ENCODE assay signal across 8 cellular contexts in genomic region chr20:50645253-50646068, GRCh38. TPM values are rescaled to one million over a fixed set of nuclear protein-coding genes. Genes with fewer than 3 reads are reported as not detected.
DNase-seq lines count a peak whose midpoint lies in the region; ATAC-seq and TF ChIP-seq lines count a peak whose summit lies in the region.

No MANE protein-coding gene starts in this region.

- H3K4me1 ChIP-seq in HUES48 (ENCODE audit: control insufficient read depth, insufficient read depth, low read length) = peaks cover 23% of the 10 kb centered on the region
- H3K4me1 ChIP-seq in body of pancreas = peaks cover 8% of the 10 kb centered on the region
- H3K4me1 ChIP-seq in thymus (ENCODE audit: control insufficient read depth, insufficient read depth, low read length) = no peaks in the 10 kb centered on the region

- intact Hi-C loops in body of pancreas (cut with DNase I) = no loop called here

- no peak for TF ChIP-seq POLR2A in body of pancreas (IDR thresholded peaks at IDR 0.05)

- no peak overlapping the region for H3K4me3 ChIP-seq in HUES48 (ENCODE audit: low read depth, low read length)
- no peak overlapping the region for H3K4me3 ChIP-seq in body of pancreas
- H3K4me3 ChIP-seq in thymus (ENCODE audit: low read length) = no peak overlapping the region

- H3K36me3 ChIP-seq in HUES48 (ENCODE audit: control insufficient read depth, insufficient read depth, low read length) (no peaks in the 10 kb centered on the region), body of pancreas (replicated peaks in 1 of 2; ENCODE audit: insufficient read depth in 1 of 2, low read depth in 2 of 2) (no peaks in the 10 kb centered on the region), thymus (ENCODE audit: control insufficient read depth, insufficient read depth) (no peaks in the 10 kb centered on the region)

- ATAC-seq in body of pancreas (peak; percentile 87), GM21723 (IDR thresholded peaks at IDR 0.05; ENCODE audit: unreplicated experiment) (no peak), HG03457 (IDR thresholded peaks at IDR 0.05; ENCODE audit: unreplicated experiment) (no peak), GM18519 (IDR thresholded peaks at IDR 0.05; ENCODE audit: low FRiP score, unreplicated experiment) (no peak)

- DNase-seq in body of pancreas (peak; percentile 57 to 92 (median 81)), islet precursor cell (peak; percentile 100), NCI-H2171 (lab: John Stamatoyannopoulos, UW) (no peak)

- peak overlapping the region; percentile 45; the same call in 1 of the 2 replicates for H3K9ac ChIP-seq in HUES48 (ENCODE audit: low read depth, low read length)

- H3K27me3 ChIP-seq in HUES48 (ENCODE audit: control insufficient read depth, insufficient read depth, low read length) (no peaks in the 10 kb centered on the region), body of pancreas (no peaks in the 10 kb centered on the region), thymus (ENCODE audit: control insufficient read depth, insufficient read depth) (no peaks in the 10 kb centered on the region)

- peak in 1 of 7 experiments; percentile 8 for TF ChIP-seq CTCF in body of pancreas (IDR thresholded peaks at IDR 0.05)

- H3K27ac ChIP-seq in HUES48 (ENCODE audit: low read depth, low read length) (peak overlapping the region; percentile 82), body of pancreas (peak overlapping the region in 3 of 4 donors; percentile 53 to 76 (median 74)), thymus (ENCODE audit: low read depth) (peak overlapping the region; percentile 52)

- H3K9me3 ChIP-seq in HUES48 (ENCODE audit: control insufficient read depth, insufficient read depth, low read length) = peaks cover 14% of the 10 kb centered on the region
- H3K9me3 ChIP-seq in body of pancreas = no peaks in the 10 kb centered on the region
- no peaks in the 10 kb centered on the region for H3K9me3 ChIP-seq in thymus (ENCODE audit: control insufficient read depth)

- WGBS in body of pancreas, 2 donors = 62 to 69% methylated on average over 18 to 23 of the region's 23 CpGs
- 91% methylated on average over 23 of the region's 23 CpGs for WGBS in thymus

RNA-seq across cellular contexts. Expression of gene RIPOR3, which starts 45.9 kb away (rescaled TPM):
- 1 to 10 TPM; 2.3 to 6.9 TPM for total RNA-seq in body of pancreas
- polyA plus RNA-seq in thymus = 23.4 TPM
